ENCODE assay signal across 24 cellular contexts in the genomic region with DNA sequence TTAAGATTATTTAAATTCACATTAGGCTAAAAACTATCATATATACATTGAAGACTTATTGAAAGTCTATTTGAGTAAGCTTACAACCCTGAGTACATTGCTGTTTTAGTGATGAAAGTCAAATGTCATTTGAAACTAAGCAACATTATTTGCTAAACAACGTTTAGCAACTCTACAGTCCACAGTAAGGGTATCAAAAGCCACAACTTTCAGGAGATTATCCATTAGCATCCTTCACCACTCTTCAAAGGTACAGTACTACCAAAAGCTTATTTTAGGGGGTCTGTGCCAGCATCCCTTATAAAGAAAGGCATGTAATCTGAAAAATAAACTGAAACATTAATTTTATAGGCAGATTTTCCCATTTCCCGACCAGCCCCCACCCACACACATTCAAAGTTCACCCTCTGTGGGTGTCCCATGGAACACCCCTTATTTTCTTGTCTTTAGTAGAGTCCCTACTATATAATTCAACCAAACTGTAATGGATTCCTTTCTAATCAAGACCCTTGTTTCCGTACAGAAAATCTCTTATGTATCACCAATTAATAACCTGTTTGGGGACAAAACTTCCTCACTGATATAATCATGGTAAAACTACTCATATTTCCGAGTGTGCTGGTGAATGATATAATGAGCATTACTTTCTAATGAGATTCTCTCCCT. TPM values are rescaled to one million over a fixed set of nuclear protein-coding genes. Genes with fewer than 3 reads are reported as not detected.
DNase-seq lines count a peak whose midpoint lies in the region; ATAC-seq and TF ChIP-seq lines count a peak whose summit lies in the region.
"Had no signal": no experiment of that assay in that cellular context is flagged by ENCODE, and none has a peak within 500 bp of the region (broad histone marks: within the 10 kb centered on the region; RNA-seq: fewer than 3 reads in every experiment).

No MANE protein-coding gene starts in this region.

- no peaks in the 10 kb centered on the region for H3K27me3 ChIP-seq in lower lobe of right lung (ENCODE audit: low read depth)
- no peaks in the 10 kb centered on the region for H3K27me3 ChIP-seq in breast epithelium
- H3K27me3 ChIP-seq: ascending aorta; BLaER1 treated with 17β-estradiol and CSF1 and Interleukin-3, amounts not matched to agents 10 nM and 100 nM had no signal

- H3K27ac ChIP-seq in HEK293 (ENCODE audit: extremely low read depth, low read depth, low read length) (no peak overlapping the region), lower lobe of right lung (no peak overlapping the region), breast epithelium (no peak overlapping the region)
- H3K27ac ChIP-seq: ascending aorta; BLaER1 treated with 17β-estradiol and CSF1 and Interleukin-3, amounts not matched to agents 10 nM and 100 nM had no signal

- H3K27me3 Mint-ChIP-seq in activated CD4-positive, alpha-beta T cell treated with anti-CD3 and anti-CD28 coated beads, Interleukin-2, amount 10 ng/mL, durations not matched to agents 24 days and 14 days, result no peaks in the 10 kb centered on the region
- H3K27me3 Mint-ChIP-seq in activated naive CD8-positive, alpha-beta T cell treated with anti-CD3 and anti-CD28 coated beads, Interleukin-2, amount 50 U/mL, for 24 hours, result no peaks in the 10 kb centered on the region
- H3K27me3 Mint-ChIP-seq in neural crest cell (ENCODE audit: low read depth), result no peaks in the 10 kb centered on the region
- H3K27me3 Mint-ChIP-seq: IgD-negative memory B cell had no signal

- no peaks in the 10 kb centered on the region for H3K9me3 ChIP-seq in HEK293 (ENCODE audit: control insufficient read depth, insufficient read depth, low read depth, low read length)
- no peaks in the 10 kb centered on the region for H3K9me3 ChIP-seq in lower lobe of right lung
- H3K9me3 ChIP-seq in breast epithelium, result no peaks in the 10 kb centered on the region
- H3K9me3 ChIP-seq: ascending aorta; BLaER1 treated with 17β-estradiol and CSF1 and Interleukin-3, amounts not matched to agents 10 nM and 100 nM had no signal

- TF ChIP-seq POLR2A in breast epithelium (IDR thresholded peaks at IDR 0.05), result no peak

- intact Hi-C loops in activated CD4-positive, alpha-beta T cell treated with anti-CD3 and anti-CD28 coated beads, Interleukin-2, amount 10 ng/mL, durations not matched to agents 24 days and 14 days (cut with micrococcal nuclease), result loop anchor here (1.0 kb wide), 2 partner anchors 10 to 103 kb away; a partner anchor contains a TSS
- intact Hi-C loops in lower lobe of right lung (cut with DNase I) (no loop called here), breast epithelium (cut with DNase I; ENCODE audit: low total_unique reads) (no loop called here)

- H3K36me3 Mint-ChIP-seq in activated CD4-positive, alpha-beta T cell treated with anti-CD3 and anti-CD28 coated beads, Interleukin-2, amount 10 ng/mL, durations not matched to agents 24 days and 14 days (ENCODE audit: low read depth), result peaks cover 95% of the 10 kb centered on the region
- H3K36me3 Mint-ChIP-seq in activated naive CD8-positive, alpha-beta T cell treated with anti-CD3 and anti-CD28 coated beads, Interleukin-2, amount 50 U/mL, for 24 hours (ENCODE audit: low read depth), result peaks cover 96% of the 10 kb centered on the region
- H3K36me3 Mint-ChIP-seq in neural crest cell (ENCODE audit: low read depth), result peaks cover 52% of the 10 kb centered on the region

- peaks cover 74 to 100% of the 10 kb centered on the region in 2 experiments for H3K36me3 ChIP-seq in HEK293 (ENCODE audit: control insufficient read depth in 2 of 2, insufficient read depth in 1 of 2, low read length in 2 of 2)
- peaks cover 100% of the 10 kb centered on the region for H3K36me3 ChIP-seq in lower lobe of right lung
- H3K36me3 ChIP-seq in breast epithelium, result peaks cover 21% of the 10 kb centered on the region

- no peak for ATAC-seq in activated naive CD8-positive, alpha-beta T cell treated with anti-CD3 and anti-CD28 coated beads, Interleukin-2, amount 50 U/mL, for 24 hours
- no peak for ATAC-seq in lower lobe of right lung
- ATAC-seq: GM23338, SK-N-SH treated with all-trans-retinoic acid at 6 μM for 48 hours had no signal

- H3K4me1 Mint-ChIP-seq in activated CD4-positive, alpha-beta T cell treated with anti-CD3 and anti-CD28 coated beads, Interleukin-2, amount 10 ng/mL, durations not matched to agents 24 days and 14 days, result peaks cover 62% of the 10 kb centered on the region
- H3K4me1 Mint-ChIP-seq in activated naive CD8-positive, alpha-beta T cell treated with anti-CD3 and anti-CD28 coated beads, Interleukin-2, amount 50 U/mL, for 24 hours, result peaks cover 80% of the 10 kb centered on the region
- H3K4me1 Mint-ChIP-seq in neural crest cell, result peaks cover 63% of the 10 kb centered on the region

- TF ChIP-seq CTCF in HEK293 (tag by site-specific recombination; IDR thresholded peaks at IDR 0.05) (no peak), neural crest cell (conservative IDR thresholded peaks at IDR 0.05) (no peak), lower lobe of right lung (IDR thresholded peaks at IDR 0.05) (no peak), breast epithelium (IDR thresholded peaks at IDR 0.05) (no peak)

- CTCF ChIA-PET in HEK293 (lab: Yijun Ruan, JAX), result interaction anchor here (0.5 kb wide), 1 partner anchor 108 kb away, joined by 5 read pairs; no protein-coding TSS in a partner anchor

- H3K4me1 ChIP-seq in HEK293 (ENCODE audit: control insufficient read depth, insufficient read depth, low read length) (no peaks in the 10 kb centered on the region; the same call in 1 of the 2 replicates), lower lobe of right lung (peaks cover 55% of the 10 kb centered on the region), breast epithelium (peaks cover 0 to 8% of the 10 kb centered on the region in 2 donors)

- POLR2A ChIA-PET in HEK293 (lab: Yijun Ruan, JAX), result no interaction called here

- H3K4me3 Mint-ChIP-seq in activated CD4-positive, alpha-beta T cell treated with anti-CD3 and anti-CD28 coated beads, Interleukin-2, amount 10 ng/mL, durations not matched to agents 24 days and 14 days, result peak overlapping the region; percentile 47
- H3K4me3 Mint-ChIP-seq in activated naive CD8-positive, alpha-beta T cell treated with anti-CD3 and anti-CD28 coated beads, Interleukin-2, amount 50 U/mL, for 24 hours, result peak overlapping the region; percentile 3
- H3K4me3 Mint-ChIP-seq in neural crest cell, result peak overlapping the region; percentile 60
- H3K4me3 Mint-ChIP-seq: GM23338, nephron progenitor cell had no signal

- H3K4me3 ChIP-seq in HEK293 (ENCODE audit: low read depth, low read length) (no peak overlapping the region), lower lobe of right lung (no peak overlapping the region), breast epithelium (no peak overlapping the region)
- H3K4me3 ChIP-seq: ascending aorta; BLaER1 treated with 17β-estradiol and CSF1 and Interleukin-3, amounts not matched to agents 10 nM and 100 nM; GM23338; smooth muscle cell had no signal

- DNase-seq in activated CD4-positive, alpha-beta T cell treated with anti-CD3 and anti-CD28 coated beads, Interleukin-2, amount 10 ng/mL, durations not matched to agents 24 days and 14 days, result no peak
- no peak for DNase-seq in activated CD4-positive, alpha-beta T cell treated with anti-CD3 and anti-CD28 coated beads for 1 hour
- DNase-seq in activated naive CD8-positive, alpha-beta T cell treated with anti-CD3 and anti-CD28 coated beads, Interleukin-2, amount 50 U/mL, for 24 hours, result no peak
- DNase-seq in neural crest cell (ENCODE audit: low read depth, low spot score), result no peak
- no peak for DNase-seq in DMS153 (lab: John Stamatoyannopoulos, UW)
- DNase-seq in lower lobe of right lung, result no peak
- no peak for DNase-seq in breast epithelium (ENCODE audit: low spot score in 2 of 2)
- DNase-seq: activated CD4-positive, alpha-beta T cell treated with anti-CD3 and anti-CD28 coated beads, Interleukin-2, amount 50 U/mL, for 4 hours; hippocampal formation; mesenchymal stem cell; MV-4-11; NCI-H187 treated with DMSO at 0.1 percent for 48 hours; NCI-H446 treated with DMSO at 0.1 percent for 48 hours; nephron progenitor cell; NK-92 treated with Interleukin-12 subunit alpha and Interleukin-12 subunit beta, amount 100 ng/mL, for 24 hours; RPMI8226; stimulated activated CD8-positive, alpha-beta memory T cell treated with anti-CD3 and anti-CD28 coated beads, Interleukin-4, amount 100 ng/mL, for 48 hours had no signal

- no peaks in the 10 kb centered on the region for H3K9me3 Mint-ChIP-seq in activated CD4-positive, alpha-beta T cell treated with anti-CD3 and anti-CD28 coated beads, Interleukin-2, amount 10 ng/mL, durations not matched to agents 24 days and 14 days
- no peaks in the 10 kb centered on the region for H3K9me3 Mint-ChIP-seq in activated naive CD8-positive, alpha-beta T cell treated with anti-CD3 and anti-CD28 coated beads, Interleukin-2, amount 50 U/mL, for 24 hours
- H3K9me3 Mint-ChIP-seq in neural crest cell, result no peaks in the 10 kb centered on the region
- H3K9me3 Mint-ChIP-seq: GM23338, IgD-negative memory B cell, nephron progenitor cell had no signal

- H3K27ac Mint-ChIP-seq in activated CD4-positive, alpha-beta T cell treated with anti-CD3 and anti-CD28 coated beads, Interleukin-2, amount 10 ng/mL, durations not matched to agents 24 days and 14 days, result peak overlapping the region; percentile 58
- peak overlapping the region; percentile 81 for H3K27ac Mint-ChIP-seq in activated naive CD8-positive, alpha-beta T cell treated with anti-CD3 and anti-CD28 coated beads, Interleukin-2, amount 50 U/mL, for 24 hours
- H3K27ac Mint-ChIP-seq in neural crest cell (ENCODE audit: unreplicated experiment), result no peak overlapping the region
- H3K27ac Mint-ChIP-seq: GM23338 had no signal

TF ChIP-seq in HEK293, 187 proteins besides CTCF, POLR2A, EP300 and RAD21 (continues in another document):
- TF ChIP-seq EGR2 (tag by site-specific recombination; IDR thresholded peaks at IDR 0.05; ENCODE audit: low read depth), result 0 out of 2 replicates have a peak, but pooled peaks have one; percentile 26
- TF ChIP-seq YY1 (tag by site-specific recombination; IDR thresholded peaks at IDR 0.05), result no peak

RNA-seq across cellular contexts. Expression of a gene that starts 11.0 kb away (rescaled TPM):
- total RNA-seq in activated CD4-positive, alpha-beta T cell treated with anti-CD3 and anti-CD28 coated beads, Interleukin-2, amount 10 ng/mL, durations not matched to agents 24 days and 14 days, result 385 and 392 TPM in 2 replicates
- total RNA-seq in neural crest cell (644 and 666 TPM in 2 replicates), lower lobe of right lung (182 TPM), breast epithelium (100 to 1,000 TPM; 249 to 314 (median 269) TPM)

Comparison
In these comparisons a context has a peak if more than half of its experiments do, and no peak if none do; other contexts are left out.
1. H3K4me3 Mint-ChIP-seq: peak in every context shown above with its lines; median percentile 60 in neural crest cell; 47 in activated CD4-positive, alpha-beta T cell treated with anti-CD3 and anti-CD28 coated beads, Interleukin-2, amount 10 ng/mL, durations not matched to agents 24 days and 14 days; 3 in activated naive CD8-positive, alpha-beta T cell treated with anti-CD3 and anti-CD28 coated beads, Interleukin-2, amount 50 U/mL, for 24 hours.